In the genomic region with DNA sequence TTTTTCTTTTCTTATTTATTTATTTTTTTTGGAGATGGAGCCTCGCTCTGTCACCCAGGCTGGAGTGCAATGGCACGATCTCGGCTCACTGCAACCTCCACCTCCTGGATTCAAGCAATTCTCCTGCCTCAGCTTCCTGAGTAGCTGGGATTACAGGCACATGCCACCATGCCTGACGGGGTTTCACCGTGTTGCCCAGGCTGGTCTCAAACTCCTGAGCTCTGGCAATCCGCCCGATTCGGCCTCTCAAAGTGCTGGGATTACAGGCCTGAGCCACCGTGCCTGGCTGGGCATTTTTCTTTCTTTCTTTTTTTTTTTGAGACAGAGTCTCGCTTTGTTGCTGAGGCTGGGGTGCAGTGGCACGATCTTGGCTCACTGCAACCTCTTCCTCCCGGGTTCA, we compare ENCODE assay signal across 3 cellular contexts. TPM values are rescaled to one million over a fixed set of nuclear protein-coding genes. Genes with fewer than 3 reads are reported as not detected.
"Had no signal": no experiment of that assay in that cellular context is flagged by ENCODE, and none has a peak within 500 bp of the region (broad histone marks: within the 10 kb centered on the region; RNA-seq: fewer than 3 reads in every experiment).

No MANE protein-coding gene starts in this region.

RNA-seq across cellular contexts. Expression of gene CEACAM1, which starts 6.0 kb away (rescaled TPM):
- total RNA-seq: GM23248, HFFc6, HT1080 had no signal
